ENCODE assay signal across 8 cellular contexts in the genomic region with DNA sequence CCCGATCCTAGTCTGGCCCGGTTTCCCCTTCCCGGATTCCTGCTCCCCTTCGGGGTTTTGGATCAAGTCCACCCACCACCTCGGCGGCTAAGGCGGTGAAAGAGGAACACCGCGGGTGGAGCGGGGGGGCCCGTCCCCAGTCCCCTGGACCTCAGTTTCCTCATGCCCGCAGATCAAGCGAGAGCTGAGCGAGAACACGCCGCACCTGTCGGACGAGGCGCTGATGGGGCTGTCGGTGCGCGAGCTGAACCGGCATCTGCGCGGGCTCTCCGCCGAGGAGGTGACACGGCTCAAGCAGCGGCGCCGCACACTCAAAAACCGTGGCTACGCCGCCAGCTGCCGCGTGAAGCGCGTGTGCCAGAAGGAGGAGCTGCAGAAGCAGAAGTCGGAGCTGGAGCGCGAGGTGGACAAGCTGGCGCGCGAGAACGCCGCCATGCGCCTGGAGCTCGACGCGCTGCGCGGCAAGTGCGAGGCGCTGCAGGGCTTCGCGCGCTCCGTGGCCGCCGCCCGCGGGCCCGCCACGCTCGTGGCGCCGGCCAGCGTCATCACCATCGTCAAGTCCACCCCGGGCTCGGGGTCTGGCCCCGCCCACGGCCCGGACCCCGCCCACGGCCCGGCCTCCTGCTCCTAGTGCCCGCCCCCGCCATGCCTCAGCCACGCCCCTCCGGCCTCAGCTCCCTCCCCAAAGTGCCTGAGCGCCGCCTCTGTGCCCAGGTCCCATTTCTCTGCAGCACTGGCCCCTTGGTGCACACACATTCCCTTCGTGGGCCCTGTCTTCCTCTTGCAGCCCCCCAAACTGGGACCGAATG. TPM values are rescaled to one million over a fixed set of nuclear protein-coding genes. Genes with fewer than 3 reads are reported as not detected.
DNase-seq lines count a peak whose midpoint lies in the region; ATAC-seq and TF ChIP-seq lines count a peak whose summit lies in the region.

No MANE protein-coding gene starts in this region.

- peak overlapping the region in 5 of 8 donors; percentile 57 to 84 (median 76) for H3K27ac Mint-ChIP-seq in CD8-positive, alpha-beta memory T cell
- H3K27ac Mint-ChIP-seq in neural crest cell (ENCODE audit: unreplicated experiment) = no peak overlapping the region

- H3K4me3 ChIP-seq in CD8-positive, alpha-beta memory T cell (ENCODE audit: low read length) = peak overlapping the region; percentile 26
- H3K4me3 ChIP-seq in HUES64 (ENCODE audit: low read length) (peak overlapping the region; percentile 52), esophagus squamous epithelium (peak overlapping the region; percentile 23 to 54 (median 32)), thymus (ENCODE audit: low read length) (peak overlapping the region; percentile 31)

- CTCF ChIA-PET in CD8-positive, alpha-beta memory T cell (lab: Charles Lee) = interaction anchor here (0.6 to 2.5 kb wide), 5 partner anchors 12 to 162 kb away, joined by 3 to 10 read pairs (median 4); a partner anchor contains a TSS

- intact Hi-C loops in esophagus squamous epithelium (cut with DNase I) = no loop called here

- H3K9ac ChIP-seq in HUES64 (ENCODE audit: low read depth, low read length) = peak overlapping the region; percentile 20; the same call in 1 of the 2 replicates

- H3K36me3 Mint-ChIP-seq in CD8-positive, alpha-beta memory T cell = peaks cover 0 to 3% (median 2%) of the 10 kb centered on the region in 3 donors
- peaks cover 3% of the 10 kb centered on the region for H3K36me3 Mint-ChIP-seq in neural crest cell (ENCODE audit: low read depth)

- WGBS in HUES64 = 53% methylated on average over 85 of the region's 85 CpGs
- 18 to 43% methylated on average over 3 to 34 of the region's 85 CpGs for WGBS in esophagus squamous epithelium, 2 donors
- 40% methylated on average over 85 of the region's 85 CpGs for WGBS in thymus

- peak in 1 of 4 donors; percentile 44 for TF ChIP-seq POLR2A in esophagus squamous epithelium (IDR thresholded peaks at IDR 0.05)

- no peaks in the 10 kb centered on the region for H3K36me3 ChIP-seq in CD8-positive, alpha-beta memory T cell (ENCODE audit: insufficient read depth, low read length)
- H3K36me3 ChIP-seq in HUES64 (ENCODE audit: insufficient read depth, low read length) = no peaks in the 10 kb centered on the region
- H3K36me3 ChIP-seq in esophagus squamous epithelium = peaks cover 0 to 28% (median 0%) of the 10 kb centered on the region in 3 donors
- no peaks in the 10 kb centered on the region for H3K36me3 ChIP-seq in thymus (ENCODE audit: control insufficient read depth, insufficient read depth)

- peak; percentile 67 to 83 (median 70) for DNase-seq in CD8-positive, alpha-beta memory T cell
- DNase-seq in activated T-cell treated with anti-CD3 and anti-CD28 coated beads for 24 hours (ENCODE audit: low read depth) = peak; percentile 38
- DNase-seq in esophagus squamous epithelium (lab: John Stamatoyannopoulos, UW) = no peak
- DNase-seq in neural crest cell (ENCODE audit: low read depth, low spot score) = peak; percentile 73
- no peak for DNase-seq in NCI-H128 (lab: John Stamatoyannopoulos, UW; ENCODE audit: unreplicated experiment)

- TF ChIP-seq CTCF in esophagus squamous epithelium (IDR thresholded peaks at IDR 0.05) (peak in 3 of 6 experiments; percentile 19 to 43 (median 26)), neural crest cell (conservative IDR thresholded peaks at IDR 0.05) (peak; percentile 19)

- H3K9me3 Mint-ChIP-seq in CD8-positive, alpha-beta memory T cell = no peaks in the 10 kb centered on the region
- H3K9me3 Mint-ChIP-seq in neural crest cell = no peaks in the 10 kb centered on the region

- peaks cover 0 to 2% of the 10 kb centered on the region in 2 donors for H3K27me3 Mint-ChIP-seq in CD8-positive, alpha-beta memory T cell
- H3K27me3 Mint-ChIP-seq in neural crest cell (ENCODE audit: low read depth) = peaks cover 12% of the 10 kb centered on the region

- no peak for ATAC-seq in HG03095 (IDR thresholded peaks at IDR 0.05; ENCODE audit: unreplicated experiment)

- no peaks in the 10 kb centered on the region for H3K9me3 ChIP-seq in CD8-positive, alpha-beta memory T cell (ENCODE audit: low read length)
- H3K9me3 ChIP-seq in HUES64 (ENCODE audit: insufficient read depth, low read depth, low read length) (no peaks in the 10 kb centered on the region), esophagus squamous epithelium (no peaks in the 10 kb centered on the region), thymus (ENCODE audit: control insufficient read depth) (no peaks in the 10 kb centered on the region)

- peak overlapping the region; percentile 23 to 71 (median 55) for H3K4me3 Mint-ChIP-seq in CD8-positive, alpha-beta memory T cell
- peak overlapping the region; percentile 49 for H3K4me3 Mint-ChIP-seq in neural crest cell

- peaks cover 25 to 45% (median 29%) of the 10 kb centered on the region in 3 donors for H3K4me1 Mint-ChIP-seq in CD8-positive, alpha-beta memory T cell
- H3K4me1 Mint-ChIP-seq in neural crest cell = peaks cover 32% of the 10 kb centered on the region

- H3K27me3 ChIP-seq in CD8-positive, alpha-beta memory T cell (ENCODE audit: insufficient read depth, low read length, poor library complexity, severe bottlenecking) = no peaks in the 10 kb centered on the region
- peaks cover 8% of the 10 kb centered on the region for H3K27me3 ChIP-seq in HUES64 (ENCODE audit: insufficient read depth, low read length)
- H3K27me3 ChIP-seq in esophagus squamous epithelium = no peaks in the 10 kb centered on the region
- H3K27me3 ChIP-seq in thymus (ENCODE audit: control insufficient read depth, insufficient read depth) = peaks cover 2% of the 10 kb centered on the region

- H3K4me1 ChIP-seq in CD8-positive, alpha-beta memory T cell (ENCODE audit: insufficient read depth, low read length) = peaks cover 14% of the 10 kb centered on the region
- peaks cover 20% of the 10 kb centered on the region for H3K4me1 ChIP-seq in HUES64 (ENCODE audit: insufficient read depth, low read length)
- peaks cover 26 to 43% (median 26%) of the 10 kb centered on the region in 3 donors for H3K4me1 ChIP-seq in esophagus squamous epithelium
- peaks cover 3% of the 10 kb centered on the region for H3K4me1 ChIP-seq in thymus (ENCODE audit: control insufficient read depth, insufficient read depth, low read length)

- no peak overlapping the region for H3K27ac ChIP-seq in CD8-positive, alpha-beta memory T cell (ENCODE audit: low read depth, low read length)
- H3K27ac ChIP-seq in HUES64 (ENCODE audit: low read depth, low read length) (no peak overlapping the region), esophagus squamous epithelium (peak overlapping the region; percentile 41 to 59 (median 55)), thymus (ENCODE audit: low read depth) (no peak overlapping the region)

- POLR2A ChIA-PET in CD8-positive, alpha-beta memory T cell (lab: Charles Lee) = interaction anchor here (1.1 to 1.6 kb wide), 3 partner anchors 11 to 33 kb away, joined by 4 to 11 read pairs (median 9); a partner anchor contains a TSS

RNA-seq across cellular contexts. Expression of a gene that starts 12.7 kb away (rescaled TPM):
- 1 to 10 TPM; 7.4 to 7.8 TPM for total RNA-seq in CD8-positive, alpha-beta memory T cell
- polyA plus RNA-seq in CD8-positive, alpha-beta memory T cell = 4.6 TPM
- 3.0 TPM for polyA plus RNA-seq in HUES64 (2013, experiment 1 of 2)
- polyA plus RNA-seq in HUES64 (2013, experiment 2 of 2) = 3.2 TPM
- 10 to 100 TPM; 19.4 to 51.6 (median 40.5) TPM for total RNA-seq in esophagus squamous epithelium
- total RNA-seq in neural crest cell = 3.9 and 5.4 TPM in 2 replicates
- 13.0 TPM for polyA plus RNA-seq in thymus

RNA-seq across cellular contexts. Expression of a gene that starts 32.8 kb away (rescaled TPM):
- total RNA-seq in CD8-positive, alpha-beta memory T cell = 10 to 100 TPM; 33.0 to 34.1 TPM
- 5.6 TPM for polyA plus RNA-seq in CD8-positive, alpha-beta memory T cell
- polyA plus RNA-seq in HUES64 (2013, experiment 1 of 2) = 6.4 TPM
- 12.7 TPM for polyA plus RNA-seq in HUES64 (2013, experiment 2 of 2)
- 10 to 100 TPM; 12.9 to 24.2 (median 14.2) TPM for total RNA-seq in esophagus squamous epithelium
- 11.0 and 14.6 TPM in 2 replicates for total RNA-seq in neural crest cell
- polyA plus RNA-seq in thymus = 103 TPM

RNA-seq across cellular contexts. Expression of a gene that starts 58.4 kb away (rescaled TPM):
- 10 to 100 TPM; 29.0 to 31.7 TPM for total RNA-seq in CD8-positive, alpha-beta memory T cell
- polyA plus RNA-seq in CD8-positive, alpha-beta memory T cell = 23.4 TPM
- polyA plus RNA-seq in HUES64 (2013, experiment 1 of 2) = 36.2 TPM
- 41.7 TPM for polyA plus RNA-seq in HUES64 (2013, experiment 2 of 2)
- 10 to 100 TPM; 22.5 to 55.1 (median 28.3) TPM for total RNA-seq in esophagus squamous epithelium
- total RNA-seq in neural crest cell = 58.3 and 60.3 TPM in 2 replicates
- polyA plus RNA-seq in thymus = 11.2 TPM

Comparison
In these comparisons a context has a peak if more than half of its experiments do, and no peak if none do; other contexts are left out.
1. DNase-seq: peak in CD8-positive, alpha-beta memory T cell (5 of 5), activated T-cell treated with anti-CD3 and anti-CD28 coated beads for 24 hours (single experiment) and neural crest cell (single experiment); none in esophagus squamous epithelium (single experiment) and NCI-H128 (single experiment).
2. H3K27ac ChIP-seq: peak in esophagus squamous epithelium (4 of 4); none in CD8-positive, alpha-beta memory T cell (single experiment), HUES64 (single experiment) and thymus (single experiment).
3. Peak in every context shown above with its lines, with median percentiles within 50 percentile points of each other: H3K4me3 ChIP-seq.